8 cellular contexts compared by ENCODE assay signal in genomic region chr2:67180841-67181240, GRCh38.
"Had no signal": no experiment of that assay in that cellular context is flagged by ENCODE, and none has a peak within 500 bp of the region (broad histone marks: within the 10 kb centered on the region; RNA-seq: fewer than 3 reads in every experiment).

No MANE protein-coding gene starts in this region.

- ATAC-seq: GM23338, HCT116 had no signal

- DNase-seq: GM23248, GOT3, H7, H9, HCEC 1CT, HFFc6 had no signal
